ENCODE assay signal across 20 cellular contexts in genomic region chr15:71678191-71678590, GRCh38.
DNase-seq lines count a peak whose midpoint lies in the region; ATAC-seq and TF ChIP-seq lines count a peak whose summit lies in the region.
"Had no signal": no experiment of that assay in that cellular context is flagged by ENCODE, and none has a peak within 500 bp of the region (broad histone marks: within the 10 kb centered on the region; RNA-seq: fewer than 3 reads in every experiment).

No MANE protein-coding gene starts in this region.

- TF ChIP-seq POLR2A in stomach (IDR thresholded peaks at IDR 0.05): no peak

- no peak overlapping the region for H3K4me3 ChIP-seq in heart right ventricle
- H3K4me3 ChIP-seq in MM.1S (ENCODE audit: low read length): no peak overlapping the region
- no peak overlapping the region for H3K4me3 ChIP-seq in stomach

- no peaks in the 10 kb centered on the region for H3K9me2 ChIP-seq in MM.1S (replicated peaks; ENCODE audit: insufficient read depth, low read length)

- H4K20me1 ChIP-seq in MM.1S (ENCODE audit: insufficient read depth, low read length): no peaks in the 10 kb centered on the region

- H3K9ac ChIP-seq in MM.1S (ENCODE audit: low read length): no peak overlapping the region

- ATAC-seq in heart right ventricle (no peak), Right ventricle myocardium inferior (no peak)
- ATAC-seq: foreskin keratinocyte, HCT116 had no signal

- no peaks in the 10 kb centered on the region for H3K79me2 ChIP-seq in MM.1S (ENCODE audit: low read length)

- 41 to 46% methylated on average over 2 of the region's 2 CpGs for WGBS in heart right ventricle, 2 donors
- 13 to 47% (median 33%) methylated on average over 2 of the region's 2 CpGs for WGBS in stomach, 5 donors

- H3K36me3 ChIP-seq in heart right ventricle (no peaks in the 10 kb centered on the region), MM.1S (replicated peaks; ENCODE audit: insufficient read depth, low read length) (no peaks in the 10 kb centered on the region), stomach (no peaks in the 10 kb centered on the region)
- H3K36me3 ChIP-seq: ascending aorta had no signal

- no peaks in the 10 kb centered on the region for H3K9me3 ChIP-seq in heart right ventricle
- H3K9me3 ChIP-seq in MM.1S (replicated peaks; ENCODE audit: insufficient read depth, low read length): no peaks in the 10 kb centered on the region
- no peaks in the 10 kb centered on the region for H3K9me3 ChIP-seq in stomach
- H3K9me3 ChIP-seq: ascending aorta, psoas muscle had no signal

- no peak overlapping the region for H2AFZ ChIP-seq in MM.1S (ENCODE audit: low read length)

- intact Hi-C loops in heart right ventricle (cut with DNase I): no loop called here
- intact Hi-C loops in Right ventricle myocardium inferior (cut with DNase I): no loop called here
- intact Hi-C loops in stomach (cut with DNase I; ENCODE audit: low total_unique reads): no loop called here
- intact Hi-C loops in posterior vena cava (cut with DNase I): no loop called here

- peaks cover 11% of the 10 kb centered on the region for H3F3A ChIP-seq in MM.1S (ENCODE audit: insufficient read depth, low read length)

- peaks cover 10 to 70% (median 39%) of the 10 kb centered on the region in 9 donors for H3K4me1 ChIP-seq in heart right ventricle
- peaks cover 21% of the 10 kb centered on the region for H3K4me1 ChIP-seq in MM.1S (ENCODE audit: low read length)
- peaks cover 20 to 53% (median 43%) of the 10 kb centered on the region in 4 donors for H3K4me1 ChIP-seq in stomach

- no peak for DNase-seq in heart right ventricle
- no peak for DNase-seq in Right ventricle myocardium inferior (ENCODE audit: missing footprints)
- no peak for DNase-seq in MM.1S
- peak; percentile 9 for DNase-seq in fibroblast of gingiva (ENCODE audit: low read depth)
- no peak for DNase-seq in stomach
- DNase-seq in dedifferentiated amniotic fluid mesenchymal stem cell (ENCODE audit: extremely low spot score): no peak
- no peak for DNase-seq in DMS79 treated with DMSO at 0.1 percent for 48 hours (lab: John Stamatoyannopoulos, UW)
- DNase-seq in posterior vena cava (ENCODE audit: low spot score): no peak
- DNase-seq: ACHN; activated naive CD4-positive, alpha-beta T cell treated with Interleukin-2 at 50 U/mL for 16 hours; activated T-cell treated with anti-CD3 and anti-CD28 coated beads for 4 hours; CD4-positive, CD25-positive, alpha-beta regulatory T cell; DMS53; foreskin keratinocyte; kidney; NCI-H1436; NCI-H226; psoas muscle had no signal

- no peak for TF ChIP-seq CTCF in heart right ventricle (IDR thresholded peaks at IDR 0.05)
- no peak for TF ChIP-seq CTCF in MM.1S (IDR thresholded peaks at IDR 0.05; ENCODE audit: low read length)
- no peak for TF ChIP-seq CTCF in stomach (IDR thresholded peaks at IDR 0.05)

- H3K27ac ChIP-seq in heart right ventricle (peak overlapping the region; percentile 14 to 79 (median 64)), MM.1S (ENCODE audit: low read length) (no peak overlapping the region), stomach (peak overlapping the region; percentile 65 to 81 (median 73))
- H3K27ac ChIP-seq: ascending aorta, foreskin keratinocyte had no signal

- H3K4me2 ChIP-seq in MM.1S (ENCODE audit: low read depth, low read length): peak overlapping the region; percentile 78

- H3K27me3 ChIP-seq in heart right ventricle (no peaks in the 10 kb centered on the region), MM.1S (replicated peaks; ENCODE audit: insufficient read depth, low read length) (no peaks in the 10 kb centered on the region), stomach (no peaks in the 10 kb centered on the region)
- H3K27me3 ChIP-seq: ascending aorta, foreskin keratinocyte had no signal

- no peak for TF ChIP-seq EP300 in stomach (IDR thresholded peaks at IDR 0.05)
